Comparison of ENCODE assay signal across 18 cellular contexts in the genomic region with DNA sequence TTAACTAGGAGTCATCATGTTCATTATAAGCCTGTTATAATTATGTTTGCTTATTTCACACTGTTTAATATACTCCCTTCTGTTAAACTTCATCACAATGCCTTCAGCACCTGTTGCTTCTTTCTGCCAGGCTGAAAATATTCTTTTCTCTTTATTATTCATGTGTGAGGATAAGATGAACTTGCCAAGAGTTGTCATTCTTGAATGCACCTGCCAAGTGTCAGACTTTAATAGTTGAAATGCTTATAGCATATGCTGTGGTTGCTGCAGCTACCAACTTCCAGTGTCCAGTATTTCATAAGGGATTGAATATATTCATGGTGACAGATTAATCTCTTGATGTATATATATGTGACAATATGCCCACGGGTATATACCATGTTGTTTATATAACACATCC.
A peak's percentile ranks its signal among the peaks of the same experiment; 100 is the strongest.
DNase-seq lines count a peak whose midpoint lies in the region; ATAC-seq and TF ChIP-seq lines count a peak whose summit lies in the region.
"Had no signal": no experiment of that assay in that cellular context is flagged by ENCODE, and none has a peak within 500 bp of the region (broad histone marks: within the 10 kb centered on the region; RNA-seq: fewer than 3 reads in every experiment).

No MANE protein-coding gene starts in this region.

- DNase-seq in DMS 273 (lab: John Stamatoyannopoulos, UW; ENCODE audit: unreplicated experiment) (peak; percentile 58), DMS 273 treated with DMSO at 0.1 percent for 48 hours (lab: John Stamatoyannopoulos, UW) (no peak), left ventricle myocardium superior (no peak), heart right ventricle (no peak), HT-29 (ENCODE audit: low spot score) (no peak), T-helper 17 cell (no peak), HEK293T (ENCODE audit: extremely low spot score) (no peak)
- DNase-seq: DND-41, NCI-H187, NCI-H2227 treated with DMSO at 0.1 percent for 48 hours, NCI-H524, NCI-H82, PC-3, RPMI8226 had no signal

- TF ChIP-seq CTCF in heart right ventricle (IDR thresholded peaks at IDR 0.05) = no peak

- H3K4me3 ChIP-seq in heart right ventricle = no peak overlapping the region
- no peak overlapping the region for H3K4me3 ChIP-seq in muscle layer of colon (ENCODE audit: low read depth in 1 of 2, low read length in 2 of 2)

- H3K27ac ChIP-seq in heart right ventricle (peak overlapping the region in 5 of 10 donors; percentile 66 to 84 (median 72)), muscle layer of colon (ENCODE audit: low read depth, low read length) (peak overlapping the region; percentile 47)
- H3K27ac ChIP-seq: 22Rv1, KMS-11 had no signal

- ATAC-seq in left ventricle myocardium superior = peak; percentile 7
- ATAC-seq in heart right ventricle = no peak
- no peak for ATAC-seq in T-helper 17 cell
- ATAC-seq: PC-3 had no signal

- no peaks in the 10 kb centered on the region for H3K36me3 Mint-ChIP-seq in T-helper 17 cell (ENCODE audit: low read depth)
- H3K36me3 Mint-ChIP-seq: CD14-positive monocyte had no signal

- no peaks in the 10 kb centered on the region for H3K27me3 Mint-ChIP-seq in T-helper 17 cell

- H3K27ac Mint-ChIP-seq in T-helper 17 cell = no peak overlapping the region
- H3K27ac Mint-ChIP-seq: CD14-positive monocyte had no signal

- no peaks in the 10 kb centered on the region for H3K4me1 Mint-ChIP-seq in T-helper 17 cell
- H3K4me1 Mint-ChIP-seq: CD14-positive monocyte had no signal

- H3K27me3 ChIP-seq in heart right ventricle (no peaks in the 10 kb centered on the region), muscle layer of colon (ENCODE audit: control insufficient read depth in 1 of 2, insufficient read depth in 2 of 2, low read length in 2 of 2) (no peaks in the 10 kb centered on the region)

- no peak overlapping the region for H3K4me3 Mint-ChIP-seq in T-helper 17 cell
- H3K4me3 Mint-ChIP-seq: CD14-positive monocyte had no signal

- H3K4me1 ChIP-seq in heart right ventricle (peaks cover 0 to 74% (median 49%) of the 10 kb centered on the region in 9 donors), muscle layer of colon (ENCODE audit: insufficient read depth, low read length) (peaks cover 52% of the 10 kb centered on the region)

- WGBS in heart right ventricle, 2 donors = 26 to 44% methylated on average over 1 of the region's 1 CpG

- H3K36me3 ChIP-seq in heart right ventricle (no peaks in the 10 kb centered on the region), muscle layer of colon (ENCODE audit: insufficient read depth, low read length) (no peaks in the 10 kb centered on the region)

- intact Hi-C loops in left ventricle myocardium superior (cut with micrococcal nuclease) (no loop called here), heart right ventricle (cut with DNase I) (no loop called here)

- POLR2A ChIA-PET in HEK293T (lab: Yijun Ruan, JAX) = no interaction called here

- CTCF ChIA-PET in HEK293T (lab: Yijun Ruan, JAX) = no interaction called here

- H3K9me3 ChIP-seq in heart right ventricle (no peaks in the 10 kb centered on the region), muscle layer of colon (ENCODE audit: low read length) (no peaks in the 10 kb centered on the region), T-helper 17 cell (ENCODE audit: control insufficient read depth, low read length, poor library complexity, severe bottlenecking) (no peaks in the 10 kb centered on the region)

- no peak overlapping the region for H3K9ac ChIP-seq in muscle layer of colon (ENCODE audit: low read length)
- H3K9ac ChIP-seq: KMS-11 had no signal

TF ChIP-seq in HEK293T, 16 proteins besides CTCF, POLR2A, EP300 and RAD21:
- TF ChIP-seq LEF1 (IDR thresholded peaks at IDR 0.05; ENCODE audit: borderline replicate concordance) = no peak
- TF ChIP-seq L3MBTL2 (conservative IDR thresholded peaks at IDR 0.05) = no peak
- no peak for TF ChIP-seq FOXK2 (IDR thresholded peaks at IDR 0.05)
- TF ChIP-seq SUZ12 (IDR thresholded peaks at IDR 0.05) = no peak
- no peak for TF ChIP-seq NFRKB (IDR thresholded peaks at IDR 0.05)
- no peak for TF ChIP-seq ZNF384 (IDR thresholded peaks at IDR 0.05)
- no peak for TF ChIP-seq SP1 (IDR thresholded peaks at IDR 0.05)
- no peak for TF ChIP-seq BHLHE40 (IDR thresholded peaks at IDR 0.05; ENCODE audit: borderline replicate concordance)
- TF ChIP-seq ELF4 (IDR thresholded peaks at IDR 0.05) = no peak
- no peak for TF ChIP-seq HDGF (IDR thresholded peaks at IDR 0.05; ENCODE audit: borderline replicate concordance)
- TF ChIP-seq, protein P1, sequence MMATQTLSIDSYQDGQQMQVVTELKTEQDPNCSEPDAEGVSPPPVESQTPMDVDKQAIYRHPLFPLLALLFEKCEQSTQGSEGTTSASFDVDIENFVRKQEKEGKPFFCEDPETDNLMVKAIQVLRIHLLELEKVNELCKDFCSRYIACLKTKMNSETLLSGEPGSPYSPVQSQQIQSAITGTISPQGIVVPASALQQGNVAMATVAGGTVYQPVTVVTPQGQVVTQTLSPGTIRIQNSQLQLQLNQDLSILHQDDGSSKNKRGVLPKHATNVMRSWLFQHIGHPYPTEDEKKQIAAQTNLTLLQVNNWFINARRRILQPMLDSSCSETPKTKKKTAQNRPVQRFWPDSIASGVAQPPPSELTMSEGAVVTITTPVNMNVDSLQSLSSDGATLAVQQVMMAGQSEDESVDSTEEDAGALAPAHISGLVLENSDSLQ (IDR thresholded peaks at IDR 0.05) = no peak
- no peak for TF ChIP-seq ARNT (IDR thresholded peaks at IDR 0.05)
- TF ChIP-seq CTBP1 (IDR thresholded peaks at IDR 0.05; ENCODE audit: borderline replicate concordance) = no peak
- no peak for TF ChIP-seq TARDBP (IDR thresholded peaks at IDR 0.05)
